In genomic region chr1:160741597-160742348, GRCh38 we compare ENCODE assay signal across 18 cellular contexts. TPM values are rescaled to one million over a fixed set of nuclear protein-coding genes. Genes with fewer than 3 reads are reported as not detected.
DNase-seq lines count a peak whose midpoint lies in the region; ATAC-seq and TF ChIP-seq lines count a peak whose summit lies in the region.
"Had no signal": no experiment of that assay in that cellular context is flagged by ENCODE, and none has a peak within 500 bp of the region (broad histone marks: within the 10 kb centered on the region; RNA-seq: fewer than 3 reads in every experiment).

No MANE protein-coding gene starts in this region.

- H3K4me3 ChIP-seq in GM06990 (replicated peaks; ENCODE audit: low read depth, low read length) = peak overlapping the region; percentile 91
- peak overlapping the region; percentile 15 for H3K4me3 ChIP-seq in naive thymus-derived CD4-positive, alpha-beta T cell (ENCODE audit: low read length)
- H3K4me3 ChIP-seq: cardiac muscle cell had no signal

- CTCF ChIA-PET in naive thymus-derived CD4-positive, alpha-beta T cell (lab: Charles Lee) = interaction anchor here (0.8 to 1.7 kb wide), 2 partner anchors 9 to 11 kb away, joined by 4 to 5 read pairs; no protein-coding TSS in a partner anchor

- no peak overlapping the region for H3K4me3 Mint-ChIP-seq in activated T-helper 2 cell treated with anti-CD3 and anti-CD28 coated beads, Interferon-gamma antibody, Interleukin-2, Interleukin-4, amounts not matched to agents 10 μg/mL and 5 μg/mL and 100 μg/mL, durations not matched to agents 14 hours and 24 hours and 36 hours (ENCODE audit: low read depth)
- H3K4me3 Mint-ChIP-seq in naive thymus-derived CD4-positive, alpha-beta T cell = peak overlapping the region in 2 of 10 donors; percentile 57 to 58
- H3K4me3 Mint-ChIP-seq: CD4-positive, CD25-positive, alpha-beta regulatory T cell; neural crest cell had no signal

- peaks cover 15% of the 10 kb centered on the region for H3K9me3 Mint-ChIP-seq in activated T-helper 2 cell treated with anti-CD3 and anti-CD28 coated beads, Interferon-gamma antibody, Interleukin-2, Interleukin-4, amounts not matched to agents 10 μg/mL and 5 μg/mL and 100 μg/mL, durations not matched to agents 14 hours and 24 hours and 36 hours
- H3K9me3 Mint-ChIP-seq in naive thymus-derived CD4-positive, alpha-beta T cell = peaks cover 0 to 15% (median 6%) of the 10 kb centered on the region in 11 donors
- H3K9me3 Mint-ChIP-seq: neural crest cell had no signal

- intact Hi-C loops in activated T-helper 2 cell treated with anti-CD3 and anti-CD28 coated beads, Interferon-gamma antibody, Interleukin-2, Interleukin-4, amounts not matched to agents 10 μg/mL and 5 μg/mL and 100 μg/mL, durations not matched to agents 14 hours and 24 hours and 36 hours (cut with micrococcal nuclease) = no loop called here
- intact Hi-C loops in naive thymus-derived CD4-positive, alpha-beta T cell (cut with micrococcal nuclease) = no loop called here

- ATAC-seq in naive thymus-derived CD4-positive, alpha-beta T cell = no peak
- ATAC-seq in GM21529 (IDR thresholded peaks at IDR 0.05; ENCODE audit: unreplicated experiment) = no peak
- ATAC-seq: left colon had no signal

- no peak for DNase-seq in GM06990 (ENCODE audit: extremely low read depth, insufficient read length)
- no peak for DNase-seq in GM13977 (ENCODE audit: low spot score)
- no peak for DNase-seq in activated T-helper 2 cell treated with anti-CD3 and anti-CD28 coated beads, Interferon-gamma antibody, Interleukin-2, Interleukin-4, amounts not matched to agents 10 μg/mL and 5 μg/mL and 100 μg/mL, durations not matched to agents 14 hours and 24 hours and 36 hours (ENCODE audit: low spot score)
- DNase-seq in naive thymus-derived CD4-positive, alpha-beta T cell = no peak
- DNase-seq in NCI-H1092 (lab: John Stamatoyannopoulos, UW) = no peak
- DNase-seq in DMS79 (lab: John Stamatoyannopoulos, UW) = no peak
- DNase-seq: CD4-positive, CD25-positive, alpha-beta regulatory T cell; GDM1; head of caudate nucleus; Karpas-422; left colon; NCI-H187 treated with DMSO at 0.1 percent for 48 hours; NCI-H526 treated with DMSO at 0.1 percent for 48 hours; SHP77 had no signal

- no peaks in the 10 kb centered on the region for H3K27me3 Mint-ChIP-seq in activated T-helper 2 cell treated with anti-CD3 and anti-CD28 coated beads, Interferon-gamma antibody, Interleukin-2, Interleukin-4, amounts not matched to agents 10 μg/mL and 5 μg/mL and 100 μg/mL, durations not matched to agents 14 hours and 24 hours and 36 hours (ENCODE audit: low read depth)
- H3K27me3 Mint-ChIP-seq in naive thymus-derived CD4-positive, alpha-beta T cell = no peaks in the 10 kb centered on the region

- in situ Hi-C loops in GM13977 (cut with MboI; ENCODE audit: low pct_unique_long_range_greater_than_20kb, low sequenced_read_pairs, unreplicated experiment) = no loop called here

- H3K27ac ChIP-seq in naive thymus-derived CD4-positive, alpha-beta T cell (ENCODE audit: low read depth, low read length) = no peak overlapping the region
- H3K27ac ChIP-seq: cardiac muscle cell had no signal

- H3K4me1 ChIP-seq in naive thymus-derived CD4-positive, alpha-beta T cell (ENCODE audit: control insufficient read depth in 2 of 2, insufficient read depth in 2 of 2, low read length in 2 of 2) = peaks cover 29 to 57% of the 10 kb centered on the region in 2 donors

- no peaks in the 10 kb centered on the region for H3K27me3 ChIP-seq in GM06990 (replicated peaks; ENCODE audit: control insufficient read depth, insufficient read depth, low read length)
- H3K27me3 ChIP-seq in naive thymus-derived CD4-positive, alpha-beta T cell (ENCODE audit: control insufficient read depth in 2 of 2, insufficient read depth in 2 of 2, low read length in 2 of 2) = no peaks in the 10 kb centered on the region
- H3K27me3 ChIP-seq: cardiac muscle cell had no signal

- H3K36me3 ChIP-seq in GM06990 (ENCODE audit: control insufficient read depth, insufficient read depth, low read length) = peaks cover 10% of the 10 kb centered on the region
- H3K36me3 ChIP-seq in naive thymus-derived CD4-positive, alpha-beta T cell (ENCODE audit: control insufficient read depth in 2 of 3, insufficient read depth in 3 of 3, low read length in 3 of 3) = no peaks in the 10 kb centered on the region
- H3K36me3 ChIP-seq: cardiac muscle cell had no signal

- peaks cover 20% of the 10 kb centered on the region for H3K36me3 Mint-ChIP-seq in activated T-helper 2 cell treated with anti-CD3 and anti-CD28 coated beads, Interferon-gamma antibody, Interleukin-2, Interleukin-4, amounts not matched to agents 10 μg/mL and 5 μg/mL and 100 μg/mL, durations not matched to agents 14 hours and 24 hours and 36 hours (ENCODE audit: low read depth)
- H3K36me3 Mint-ChIP-seq in naive thymus-derived CD4-positive, alpha-beta T cell = peaks cover 0 to 24% (median 4%) of the 10 kb centered on the region in 5 donors
- H3K36me3 Mint-ChIP-seq: CD4-positive, CD25-positive, alpha-beta regulatory T cell had no signal

- peaks cover 74% of the 10 kb centered on the region for H3K4me1 Mint-ChIP-seq in activated T-helper 2 cell treated with anti-CD3 and anti-CD28 coated beads, Interferon-gamma antibody, Interleukin-2, Interleukin-4, amounts not matched to agents 10 μg/mL and 5 μg/mL and 100 μg/mL, durations not matched to agents 14 hours and 24 hours and 36 hours (ENCODE audit: low read depth)
- peaks cover 38 to 77% (median 45%) of the 10 kb centered on the region in 7 donors for H3K4me1 Mint-ChIP-seq in naive thymus-derived CD4-positive, alpha-beta T cell

- POLR2A ChIA-PET in naive thymus-derived CD4-positive, alpha-beta T cell (lab: Charles Lee) = interaction anchor here (1.0 kb wide), 1 partner anchor 17 kb away, joined by 4 read pairs; no protein-coding TSS in a partner anchor

- peak overlapping the region; percentile 62 for H3K27ac Mint-ChIP-seq in activated T-helper 2 cell treated with anti-CD3 and anti-CD28 coated beads, Interferon-gamma antibody, Interleukin-2, Interleukin-4, amounts not matched to agents 10 μg/mL and 5 μg/mL and 100 μg/mL, durations not matched to agents 14 hours and 24 hours and 36 hours
- H3K27ac Mint-ChIP-seq in naive thymus-derived CD4-positive, alpha-beta T cell = peak overlapping the region in 4 of 9 donors; percentile 14 to 90 (median 74)
- H3K27ac Mint-ChIP-seq: CD4-positive, CD25-positive, alpha-beta regulatory T cell had no signal

- TF ChIP-seq CTCF in GM06990 (IDR thresholded peaks at IDR 0.05; ENCODE audit: insufficient read depth, low read length, poor library complexity, severe bottlenecking) (peak; percentile 34), GM13977 (IDR thresholded peaks at IDR 0.05; ENCODE audit: extremely low read depth, insufficient read depth, missing control alignments) (peak; percentile 27)

- no peaks in the 10 kb centered on the region for H3K9me3 ChIP-seq in naive thymus-derived CD4-positive, alpha-beta T cell (ENCODE audit: control insufficient read depth in 2 of 3, low read length in 3 of 3)

RNA-seq across cellular contexts. Expression of gene SLAMF7, which starts 2.7 kb away (rescaled TPM):
- total RNA-seq in activated T-helper 2 cell treated with anti-CD3 and anti-CD28 coated beads, Interferon-gamma antibody, Interleukin-2, Interleukin-4, amounts not matched to agents 10 μg/mL and 5 μg/mL and 100 μg/mL, durations not matched to agents 14 hours and 24 hours and 36 hours = 4.1 and 5.5 TPM in 2 replicates
- total RNA-seq in naive thymus-derived CD4-positive, alpha-beta T cell = 10 to 100 TPM in 2 of 5 experiments, 1 to 10 TPM in 3; 1.9 to 39.3 (median 7.7) TPM
- under 1 TPM; 0.21 to 0.52 TPM for polyA plus RNA-seq in naive thymus-derived CD4-positive, alpha-beta T cell
- total RNA-seq: cardiac muscle cell, neural crest cell had no signal
- polyA plus RNA-seq: cardiac muscle cell had no signal

RNA-seq across cellular contexts. Expression of gene CD48, which starts 30.2 kb away (rescaled TPM):
- total RNA-seq in activated T-helper 2 cell treated with anti-CD3 and anti-CD28 coated beads, Interferon-gamma antibody, Interleukin-2, Interleukin-4, amounts not matched to agents 10 μg/mL and 5 μg/mL and 100 μg/mL, durations not matched to agents 14 hours and 24 hours and 36 hours = 101 and 103 TPM in 2 replicates
- 100 to 1,000 TPM; 253 to 438 (median 358) TPM for total RNA-seq in naive thymus-derived CD4-positive, alpha-beta T cell
- polyA plus RNA-seq in naive thymus-derived CD4-positive, alpha-beta T cell = 100 to 1,000 TPM; 200 to 223 TPM
- total RNA-seq: cardiac muscle cell, neural crest cell, temporal lobe had no signal
- polyA plus RNA-seq: cardiac muscle cell had no signal

RNA-seq across cellular contexts. Expression of gene LY9, which starts 54.2 kb away (rescaled TPM):
- total RNA-seq in activated T-helper 2 cell treated with anti-CD3 and anti-CD28 coated beads, Interferon-gamma antibody, Interleukin-2, Interleukin-4, amounts not matched to agents 10 μg/mL and 5 μg/mL and 100 μg/mL, durations not matched to agents 14 hours and 24 hours and 36 hours = 0.28 and 0.34 TPM in 2 replicates
- total RNA-seq in naive thymus-derived CD4-positive, alpha-beta T cell = 100 to 1,000 TPM in 4 of 5 experiments, 1 to 10 TPM in 1; 5.6 to 141 (median 105) TPM
- 100 to 1,000 TPM; 182 to 225 TPM for polyA plus RNA-seq in naive thymus-derived CD4-positive, alpha-beta T cell
- total RNA-seq: cardiac muscle cell, neural crest cell, temporal lobe had no signal
- polyA plus RNA-seq: cardiac muscle cell had no signal
